ENCODE assay signal across 26 cellular contexts in genomic region chr2:27984153-27984552, GRCh38.
"Had no signal": no experiment of that assay in that cellular context is flagged by ENCODE, and none has a peak within 500 bp of the region (broad histone marks: within the 10 kb centered on the region; RNA-seq: fewer than 3 reads in every experiment).

No MANE protein-coding gene starts in this region.

- ATAC-seq: stimulated activated effector memory CD8-positive, alpha-beta T cell treated with anti-CD3 and anti-CD28 coated beads, Interleukin-12 subunit alpha, Interleukin-12 subunit beta, amount 100 ng/mL, for 72 hours; stimulated activated memory B cell treated with anti-CD40 and anti-IgM and Interleukin-4, amounts not matched to agents 10 μg/mL and 1 μg/mL and 100 μg/mL, for 72 hours; stimulated activated naive B cell treated with anti-CD40 and anti-IgM and Interleukin-4, amounts not matched to agents 10 μg/mL and 1 μg/mL and 100 μg/mL, for 72 hours; stimulated activated naive CD8-positive, alpha-beta T cell treated with anti-CD3 and anti-CD28 coated beads, Interleukin-15, amount 100 ng/mL, for 72 hours; stimulated activated naive CD8-positive, alpha-beta T cell treated with anti-CD3 and anti-CD28 coated beads, Interleukin-15, Interleukin-2, amounts not matched to agents 100 U/mL and 50 U/mL, for 24 hours; upper lobe of right lung had no signal

- H3K4me1 ChIP-seq: suprapubic skin, testis, uterus, vagina had no signal

- H3K27me3 ChIP-seq: stomach, suprapubic skin, testis, thyroid gland, tibial artery, tibial nerve, transverse colon, upper lobe of left lung, upper lobe of right lung, uterus, vagina had no signal

- DNase-seq: stimulated activated CD4-positive, alpha-beta T cell treated with anti-CD3 and anti-CD28 coated beads, Interleukin-2, amount 100 ng/mL, for 48 hours; stimulated activated CD4-positive, alpha-beta T cell treated with anti-CD3 and anti-CD28 coated beads, Interleukin-4, amount 100 ng/mL, for 1 hour; stimulated activated CD4-positive, alpha-beta T cell treated with anti-CD3 and anti-CD28 coated beads, Interleukin-4, amount 100 ng/mL, for 24 hours; stimulated activated CD4-positive, alpha-beta T cell treated with anti-CD3 and anti-CD28 coated beads, Interleukin-4, amount 100 ng/mL, for 4 hours; stimulated activated CD8-positive, alpha-beta memory T cell treated with anti-CD3 and anti-CD28 coated beads, Interleukin-4, amount 100 ng/mL, for 48 hours; stimulated activated naive B cell treated with anti-CD40 and anti-IgM and Interleukin-4, amounts not matched to agents 10 μg/mL and 1 μg/mL and 100 μg/mL, for 72 hours; stimulated activated naive CD4-positive, alpha-beta T cell; stimulated activated naive CD4-positive, alpha-beta T cell treated with Interleukin-2 at 50 U/mL for 16 hours; stimulated activated naive CD8-positive, alpha-beta T cell treated with anti-CD3 and anti-CD28 coated beads, Interleukin-15, amount 100 ng/mL, for 72 hours; stimulated activated naive CD8-positive, alpha-beta T cell treated with anti-CD3 and anti-CD28 coated beads, Interleukin-15, Interleukin-2, amounts not matched to agents 100 U/mL and 50 U/mL, for 24 hours; stomach; substantia nigra; testis; thyroid gland; tibial artery; transverse colon; trophoblast cell; upper lobe of left lung; upper lobe of right lung; uterus had no signal

- H3K36me3 ChIP-seq: stomach, suprapubic skin, thoracic aorta, thyroid gland, tibial artery, tibial nerve, transverse colon, upper lobe of left lung, upper lobe of right lung, uterus, vagina had no signal

- H3K27ac ChIP-seq: stomach, suprapubic skin, testis, thoracic aorta, thyroid gland, tibial artery, tibial nerve, transverse colon, upper lobe of left lung, upper lobe of right lung, uterus, vagina had no signal

- H3K9me3 ChIP-seq: stomach, suprapubic skin, testis, thoracic aorta, thyroid gland, tibial nerve, transverse colon, upper lobe of left lung, upper lobe of right lung, uterus, vagina had no signal

- H3K4me3 ChIP-seq: stomach, suprapubic skin, testis, thoracic aorta, thyroid gland, tibial artery, tibial nerve, transverse colon, upper lobe of left lung, upper lobe of right lung, uterus, vagina had no signal
